8 cellular contexts compared by ENCODE assay signal in genomic region chr16:75264531-75264998, GRCh38. TPM values are rescaled to one million over a fixed set of nuclear protein-coding genes. Genes with fewer than 3 reads are reported as not detected.
A peak's percentile ranks its signal among the peaks of the same experiment; 100 is the strongest.
DNase-seq lines count a peak whose midpoint lies in the region; ATAC-seq, FAIRE-seq and TF ChIP-seq lines count a peak whose summit lies in the region.

No MANE protein-coding gene starts in this region.

- peaks cover 11% of the 10 kb centered on the region; the same call in 1 of the 2 replicates for H3K23me2 ChIP-seq in H1 (ENCODE audit: low read depth, low read length)

- H4K91ac ChIP-seq in H1 (replicated peaks; ENCODE audit: insufficient read length, low read length) = no peak overlapping the region

- H2BK12ac ChIP-seq in H1 (ENCODE audit: low read depth, low read length) = peak overlapping the region; percentile 43; the same call in 1 of the 2 replicates

- TF ChIP-seq EP300 in H1 (IDR thresholded peaks at IDR 0.05; ENCODE audit: borderline replicate concordance in 1 of 2, low read depth in 2 of 2, low read length in 2 of 2) = no peak

- H3K18ac ChIP-seq in H1 (ENCODE audit: extremely low read depth, low read length) = no peak overlapping the region; the same call in 1 of the 2 replicates

- TF ChIP-seq RAD21 in H1 (IDR thresholded peaks at IDR 0.05 in 1 of 2, conservative IDR thresholded peaks at IDR 0.05 in 1 of 2; ENCODE audit: low read depth in 2 of 2, low read length in 2 of 2) = no peak

- no peak for TF ChIP-seq POLR2A in H1 (IDR thresholded peaks at IDR 0.05; ENCODE audit: control extremely low read depth in 1 of 2, low read depth in 2 of 2, low read length in 2 of 2)

- peaks cover 0 to 1% of the 10 kb centered on the region in 2 donors for H3K36me3 Mint-ChIP-seq in CD14-positive monocyte

- peak overlapping the region; percentile 79 to 92 for H3K4me2 ChIP-seq in H1 (ENCODE audit: insufficient read depth in 1 of 2, low read depth in 2 of 2, low read length in 2 of 2)

- no peak overlapping the region for H4K8ac ChIP-seq in H1 (ENCODE audit: extremely low read depth, insufficient read depth, low read length)

- no peak overlapping the region for H2BK15ac ChIP-seq in H1 (ENCODE audit: low read length)

- H3K56ac ChIP-seq in H1 (replicated peaks; ENCODE audit: insufficient read length, low read depth, low read length) = no peak overlapping the region

- DNase-seq in C1 segment of cervical spinal cord (lab: John Stamatoyannopoulos, UW) = peak in 9 of 14 donors; percentile 45 to 87 (median 73)
- peak; percentile 62 to 88 for DNase-seq in NCI-H524 (lab: John Stamatoyannopoulos, UW)
- no peak for DNase-seq in H1 (ENCODE audit: low read depth in 1 of 2, low spot score in 2 of 2)
- no peak for DNase-seq in CD14-positive monocyte (ENCODE audit: low spot score)
- no peak for DNase-seq in middle frontal gyrus (ENCODE audit: extremely low spot score, low spot score)

- H3K9ac ChIP-seq in H1 (replicated peaks in 1 of 4; ENCODE audit: extremely low read depth in 1 of 4, low read depth in 3 of 4, low read length in 3 of 4) = peak overlapping the region in 2 of 4 experiments; percentile 44 to 68; a peak in 4 of 7 replicates
- peak overlapping the region; percentile 78 for H3K9ac ChIP-seq in muscle layer of colon (ENCODE audit: low read length)

- H3K27ac ChIP-seq in H1 (ENCODE audit: low read depth, low read length) (no peak overlapping the region), muscle layer of colon (ENCODE audit: low read depth, low read length) (peak overlapping the region; percentile 92)

- H3K9me3 ChIP-seq in H1 (ENCODE audit: insufficient read depth in 2 of 2, low read depth in 1 of 2, low read length in 1 of 2) = no peaks in the 10 kb centered on the region
- H3K9me3 ChIP-seq in muscle layer of colon (ENCODE audit: low read length) = no peaks in the 10 kb centered on the region

- no peak overlapping the region for H2BK20ac ChIP-seq in H1 (ENCODE audit: low read length)

- H2BK120ac ChIP-seq in H1 (replicated peaks; ENCODE audit: low read depth, low read length) = no peak overlapping the region

- ATAC-seq in HG02970 (IDR thresholded peaks at IDR 0.05; ENCODE audit: low FRiP score, unreplicated experiment) = no peak
- no peak for ATAC-seq in activated CD4-positive, CD25-positive, alpha-beta regulatory T cell treated with anti-CD3 and anti-CD28 coated beads, Interleukin-2, amount 50 U/mL, for 24 hours

- no peak for FAIRE-seq in H1 (lab: Jason Lieb, UNC)

- H3K36me3 ChIP-seq in H1 (ENCODE audit: control insufficient read depth in 2 of 4, insufficient read depth in 4 of 4, low read length in 3 of 4) (no peaks in the 10 kb centered on the region), muscle layer of colon (ENCODE audit: insufficient read depth, low read length) (no peaks in the 10 kb centered on the region)

- peak overlapping the region in 1 of 2 donors; percentile 65 for H3K4me3 Mint-ChIP-seq in CD14-positive monocyte

- intact Hi-C loops in CD14-positive monocyte (cut with micrococcal nuclease) = no loop called here

- H3K79me1 ChIP-seq in H1 (ENCODE audit: low read depth, low read length) = peaks cover 26% of the 10 kb centered on the region

- H4K5ac ChIP-seq in H1 (ENCODE audit: insufficient read length, low read depth, low read length) = no peak overlapping the region

- H3K14ac ChIP-seq in H1 (ENCODE audit: insufficient read length) = no peak overlapping the region

- peaks cover 76 to 96% (median 83%) of the 10 kb centered on the region in 3 donors for H3K27me3 Mint-ChIP-seq in CD14-positive monocyte (ENCODE audit: low read depth in 3 of 3)

- H3K27ac Mint-ChIP-seq in CD14-positive monocyte = no peak overlapping the region

- no peaks in the 10 kb centered on the region for H3K27me3 ChIP-seq in H1 (replicated peaks in 1 of 4; ENCODE audit: control insufficient read depth in 3 of 4, extremely low read depth in 1 of 4, insufficient read depth in 3 of 4, low read length in 3 of 4)
- no peaks in the 10 kb centered on the region for H3K27me3 ChIP-seq in muscle layer of colon (ENCODE audit: control insufficient read depth in 1 of 2, insufficient read depth in 2 of 2, low read length in 2 of 2)

- 81% methylated on average over 13 of the region's 13 CpGs; no CpG with 5 or more reads in 1 of the 2 experiments for WGBS in H1 (ENCODE audit: extremely low coverage in 1 of 2, insufficient coverage in 1 of 2, insufficient read length in 1 of 2, insufficient replicate concordance in 2 of 2, low coverage in 1 of 2, low lambda C conversion rate in 2 of 2, missing lambda C conversion rate in 1 of 2), 2 experiments

- H2AFZ ChIP-seq in H1 (ENCODE audit: low read length) = no peak overlapping the region

- peaks cover 0 to 58% of the 10 kb centered on the region in 2 experiments; a peak in 2 of 4 replicates for H3K79me2 ChIP-seq in H1 (ENCODE audit: control insufficient read depth in 1 of 2, insufficient read depth in 2 of 2, low read length in 2 of 2)

- no peak overlapping the region for H3K4ac ChIP-seq in H1 (replicated peaks; ENCODE audit: insufficient read length, low read depth, low read length)

- H3K4me3 ChIP-seq in H1 (ENCODE audit: extremely low read depth in 1 of 4, insufficient read depth in 2 of 4, low read depth in 3 of 4, low read length in 4 of 4) = peak overlapping the region; percentile 76 to 99 (median 83)
- peak overlapping the region; percentile 74 to 94 for H3K4me3 ChIP-seq in muscle layer of colon (ENCODE audit: low read depth in 1 of 2, low read length in 2 of 2)

- POLR2A ChIA-PET in H1 (lab: Charles Lee; ENCODE audit: partially characterized antibody) = interaction anchor here (1.5 to 9.2 kb wide), 2 partner anchors 12 to 31 kb away, joined by 4 to 158 read pairs; partner anchors contain the start of gene BCAR1

- peaks cover 15 to 26% of the 10 kb centered on the region in 2 experiments for H4K20me1 ChIP-seq in H1 (replicated peaks in 1 of 2; ENCODE audit: control insufficient read depth in 1 of 2, insufficient read depth in 2 of 2, low read length in 2 of 2)

- H2BK5ac ChIP-seq in H1 (ENCODE audit: low read depth, low read length) = peak overlapping the region; percentile 30; the same call in 1 of the 2 replicates

- H3K23ac ChIP-seq in H1 (ENCODE audit: insufficient read length) = no peak overlapping the region

- H3K9me3 Mint-ChIP-seq in CD14-positive monocyte = peaks cover 0 to 13% (median 2%) of the 10 kb centered on the region in 7 donors

- H3K4me1 Mint-ChIP-seq in CD14-positive monocyte = peaks cover 5% of the 10 kb centered on the region

- TF ChIP-seq CTCF in H1 (IDR thresholded peaks at IDR 0.05; ENCODE audit: control extremely low read depth in 1 of 3, insufficient read depth in 1 of 3, low read depth in 1 of 3, low read length in 3 of 3) (no peak), CD14-positive monocyte (IDR thresholded peaks at IDR 0.05) (no peak)

- H2AK5ac ChIP-seq in H1 (ENCODE audit: low read depth, low read length) = no peak overlapping the region

- H3K4me1 ChIP-seq in H1 (replicated peaks in 1 of 4; ENCODE audit: control insufficient read depth in 3 of 4, insufficient read depth in 4 of 4, low read length in 3 of 4) (peaks cover 0 to 31% (median 25%) of the 10 kb centered on the region in 4 experiments; a peak in 6 of 7 replicates), muscle layer of colon (ENCODE audit: insufficient read depth, low read length) (peaks cover 42% of the 10 kb centered on the region)

- CTCF ChIA-PET in H1 (lab: Charles Lee; ENCODE audit: partially characterized antibody) = interaction anchor here (1.2 kb wide), 1 partner anchor 14 kb away, joined by 3 read pairs; no protein-coding TSS in a partner anchor

TF ChIP-seq in H1, 55 proteins besides CTCF, POLR2A, EP300 and RAD21 (continues in another document):
- TF ChIP-seq KDM1A (IDR thresholded peaks at IDR 0.05; ENCODE audit: borderline replicate concordance, low read length) = no peak
- TF ChIP-seq HDAC2 (IDR thresholded peaks at IDR 0.05; ENCODE audit: borderline replicate concordance in 1 of 2, low read depth in 2 of 2, low read length in 2 of 2) = no peak
- TF ChIP-seq, protein P1, sequence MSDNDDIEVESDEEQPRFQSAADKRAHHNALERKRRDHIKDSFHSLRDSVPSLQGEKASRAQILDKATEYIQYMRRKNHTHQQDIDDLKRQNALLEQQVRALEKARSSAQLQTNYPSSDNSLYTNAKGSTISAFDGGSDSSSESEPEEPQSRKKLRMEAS (IDR thresholded peaks at IDR 0.05) = no peak
- TF ChIP-seq BRCA1 (IDR thresholded peaks at IDR 0.05; ENCODE audit: low read depth, low read length) = no peak

RNA-seq across cellular contexts. Expression of gene BCAR1, which starts 13.1 kb away (rescaled TPM):
- total RNA-seq in H1 (2021; fragmentation: NEBNext Ultra II Directional; extraction: Animal tissue kit (Norgen Biotek cat#: 25700)) = 103 and 105 TPM in 2 replicates
- 59.8 and 93.8 TPM in 2 replicates for polyA plus RNA-seq in H1 (2011; rRNA removed)
- polyA plus RNA-seq in H1 (2011; cell fraction: cytosol; rRNA removed) = 51.9 TPM
- 130 TPM for polyA plus RNA-seq in H1 (2011; cell fraction: nucleus; rRNA removed)
- 42.6 to 68.8 TPM (median 64.7 TPM) in 4 replicates for polyA plus RNA-seq in H1 (2012, experiment 1 of 2)
- polyA plus RNA-seq in H1 (2012, experiment 2 of 2) = 54.8 TPM
- polyA plus RNA-seq in H1 (2013, experiment 1 of 2) = 83.5 TPM
- 83.4 TPM for polyA plus RNA-seq in H1 (2013, experiment 2 of 2)
- 19.1 and 21.8 TPM in 2 replicates for polyA minus RNA-seq in H1 (2011; rRNA and poly(A)+ RNA removed)
- polyA minus RNA-seq in H1 (2011; cell fraction: cytosol; rRNA and poly(A)+ RNA removed) = 43.2 TPM
- polyA minus RNA-seq in H1 (2011; cell fraction: nucleus; rRNA and poly(A)+ RNA removed) = 75.0 TPM
- polyA plus RNA-seq in CD14-positive monocyte = not detected

RNA-seq across cellular contexts. Expression of gene CTRB1, which starts 45.8 kb away (rescaled TPM):
- not detected in 2 replicates for total RNA-seq in H1 (2021; fragmentation: NEBNext Ultra II Directional; extraction: Animal tissue kit (Norgen Biotek cat#: 25700))
- polyA plus RNA-seq in H1 (2011; rRNA removed) (not detected in 2 replicates), CD14-positive monocyte (not detected)
- polyA plus RNA-seq in H1 (2011; cell fraction: cytosol; rRNA removed) = not detected
- polyA plus RNA-seq in H1 (2011; cell fraction: nucleus; rRNA removed) = not detected
- not detected in 4 replicates for polyA plus RNA-seq in H1 (2012, experiment 1 of 2)
- polyA plus RNA-seq in H1 (2012, experiment 2 of 2) = not detected
- not detected for polyA plus RNA-seq in H1 (2013, experiment 1 of 2)
- not detected for polyA plus RNA-seq in H1 (2013, experiment 2 of 2)
- not detected in 2 replicates for polyA minus RNA-seq in H1 (2011; rRNA and poly(A)+ RNA removed)
- not detected for polyA minus RNA-seq in H1 (2011; cell fraction: cytosol; rRNA and poly(A)+ RNA removed)
- polyA minus RNA-seq in H1 (2011; cell fraction: nucleus; rRNA and poly(A)+ RNA removed) = not detected

RNA-seq across cellular contexts. Expression of gene CTRB2, which starts 57.6 kb away (rescaled TPM):
- not detected in 2 replicates for total RNA-seq in H1 (2021; fragmentation: NEBNext Ultra II Directional; extraction: Animal tissue kit (Norgen Biotek cat#: 25700))
- polyA plus RNA-seq in H1 (2011; rRNA removed) (not detected in 2 replicates), CD14-positive monocyte (not detected)
- polyA plus RNA-seq in H1 (2011; cell fraction: cytosol; rRNA removed) = not detected
- not detected for polyA plus RNA-seq in H1 (2011; cell fraction: nucleus; rRNA removed)
- polyA plus RNA-seq in H1 (2012, experiment 1 of 2) = not detected in 4 replicates
- not detected for polyA plus RNA-seq in H1 (2012, experiment 2 of 2)
- not detected for polyA plus RNA-seq in H1 (2013, experiment 1 of 2)
- polyA plus RNA-seq in H1 (2013, experiment 2 of 2) = not detected
- not detected in 2 replicates for polyA minus RNA-seq in H1 (2011; rRNA and poly(A)+ RNA removed)
- not detected for polyA minus RNA-seq in H1 (2011; cell fraction: cytosol; rRNA and poly(A)+ RNA removed)
- not detected for polyA minus RNA-seq in H1 (2011; cell fraction: nucleus; rRNA and poly(A)+ RNA removed)

Comparison
In these comparisons a context has a peak if more than half of its experiments do, and no peak if none do; other contexts are left out.
1. DNase-seq: peak in C1 segment of cervical spinal cord (9 of 14) and NCI-H524 (2 of 2); none in H1 (0 of 2), CD14-positive monocyte (single experiment) and middle frontal gyrus (single experiment).
2. RNA of gene BCAR1, which starts 13.1 kb away (polyA plus RNA-seq): 42.6 to 130 TPM in H1; not detected in CD14-positive monocyte; every median in the first group is over 10 times any median in the second.